Comparison of ENCODE assay signal across 11 cellular contexts in genomic region chr4:118032691-118033090, GRCh38. TPM values are rescaled to one million over a fixed set of nuclear protein-coding genes. Genes with fewer than 3 reads are reported as not detected.
DNase-seq lines count a peak whose midpoint lies in the region; ATAC-seq and TF ChIP-seq lines count a peak whose summit lies in the region.
"Had no signal": no experiment of that assay in that cellular context is flagged by ENCODE, and none has a peak within 500 bp of the region (broad histone marks: within the 10 kb centered on the region; RNA-seq: fewer than 3 reads in every experiment).

No MANE protein-coding gene starts in this region.

- ATAC-seq in RWPE2 (ENCODE audit: low read depth) (peak; percentile 34; the same call in 2 of the 3 replicates), HG03571 (IDR thresholded peaks at IDR 0.05; ENCODE audit: unreplicated experiment) (no peak)

- H3K36me3 Mint-ChIP-seq in MCF 10A (ENCODE audit: insufficient read depth, unreplicated experiment), result no peaks in the 10 kb centered on the region
- H3K36me3 Mint-ChIP-seq: CD4-positive, alpha-beta memory T cell; IgD-negative memory B cell had no signal

- H3K27me3 ChIP-seq in breast epithelium, result peaks cover 0 to 13% of the 10 kb centered on the region in 2 donors
- H3K27me3 ChIP-seq in RWPE2 (ENCODE audit: insufficient read depth, poor library complexity, severe bottlenecking), result peaks cover 50% of the 10 kb centered on the region
- H3K27me3 ChIP-seq in hepatocyte, result peaks cover 28% of the 10 kb centered on the region
- H3K27me3 ChIP-seq in suprapubic skin, result peaks cover 31% of the 10 kb centered on the region

- no peak for TF ChIP-seq CTCF in MCF 10A (IDR thresholded peaks at IDR 0.05; ENCODE audit: unreplicated experiment)
- TF ChIP-seq CTCF in breast epithelium (IDR thresholded peaks at IDR 0.05), result no peak
- no peak for TF ChIP-seq CTCF in RWPE2 (IDR thresholded peaks at IDR 0.05; ENCODE audit: poor library complexity, severe bottlenecking)
- no peak for TF ChIP-seq CTCF in hepatocyte (IDR thresholded peaks at IDR 0.05; ENCODE audit: poor library complexity)
- no peak for TF ChIP-seq CTCF in suprapubic skin (IDR thresholded peaks at IDR 0.05)

- no peaks in the 10 kb centered on the region for H3K27me3 Mint-ChIP-seq in MCF 10A (ENCODE audit: insufficient read depth, unreplicated experiment)

- H3K4me3 ChIP-seq in breast epithelium, result no peak overlapping the region
- H3K4me3 ChIP-seq in RWPE2 (ENCODE audit: severe bottlenecking), result no peak overlapping the region
- H3K4me3 ChIP-seq in hepatocyte, result no peak overlapping the region
- H3K4me3 ChIP-seq in suprapubic skin, result peak overlapping the region; percentile 48

- H3K4me1 ChIP-seq in breast epithelium (no peaks in the 10 kb centered on the region), RWPE2 (ENCODE audit: insufficient read depth, poor library complexity, severe bottlenecking) (no peaks in the 10 kb centered on the region), hepatocyte (ENCODE audit: insufficient read depth) (peaks cover 3% of the 10 kb centered on the region), suprapubic skin (peaks cover 13% of the 10 kb centered on the region)

- TF ChIP-seq POLR2A in breast epithelium (IDR thresholded peaks at IDR 0.05) (no peak), suprapubic skin (IDR thresholded peaks at IDR 0.05) (no peak)

- CTCF ChIA-PET in MCF 10A (lab: Yijun Ruan, JAX), result interaction anchor here (0.6 to 3.4 kb wide), 11 partner anchors 15 to 1674 kb away, joined by 3 to 25 read pairs (median 6); no protein-coding TSS in a partner anchor

- H3K27ac ChIP-seq in breast epithelium, result no peak overlapping the region
- H3K27ac ChIP-seq in RWPE2 (ENCODE audit: poor library complexity, severe bottlenecking), result no peak overlapping the region
- H3K27ac ChIP-seq in hepatocyte, result no peak overlapping the region
- H3K27ac ChIP-seq in suprapubic skin, result no peak overlapping the region

- WGBS in hepatocyte (ENCODE audit: low lambda C conversion rate, missing lambda C conversion rate), result 41% methylated on average over 2 of the region's 2 CpGs
- WGBS in suprapubic skin, result 81% methylated on average over 2 of the region's 2 CpGs

- H3K4me2 ChIP-seq in hepatocyte, result peak overlapping the region; percentile 85

- BruUV-seq in MCF 10A (replicated peaks; lab: Mats Ljungman, UMichigan), result no TSS peak

- H2AFZ ChIP-seq in hepatocyte, result peak overlapping the region; percentile 66

- no peaks in the 10 kb centered on the region for H4K20me1 ChIP-seq in hepatocyte (ENCODE audit: insufficient read depth, poor library complexity, severe bottlenecking)

- peak overlapping the region; percentile 64 for H3K4me3 Mint-ChIP-seq in MCF 10A (ENCODE audit: unreplicated experiment)
- H3K4me3 Mint-ChIP-seq: IgD-negative memory B cell had no signal

- no peaks in the 10 kb centered on the region for H3K79me2 ChIP-seq in hepatocyte

- H3K9me3 ChIP-seq in breast epithelium (no peaks in the 10 kb centered on the region), RWPE2 (ENCODE audit: severe bottlenecking) (no peaks in the 10 kb centered on the region), hepatocyte (ENCODE audit: low read depth) (no peaks in the 10 kb centered on the region), suprapubic skin (no peaks in the 10 kb centered on the region)

- intact Hi-C loops in MCF 10A (cut with micrococcal nuclease) (loop anchor here (5.0 kb wide), 3 partner anchors 190 to 1850 kb away; no protein-coding TSS in a partner anchor), breast epithelium (cut with DNase I; ENCODE audit: low total_unique reads) (no loop called here)

- no peak for TF ChIP-seq EP300 in suprapubic skin (IDR thresholded peaks at IDR 0.05)

- H3K27ac Mint-ChIP-seq in MCF 10A (ENCODE audit: low read depth, unreplicated experiment), result no peak overlapping the region
- H3K27ac Mint-ChIP-seq: CD4-positive, alpha-beta memory T cell; IgD-negative memory B cell had no signal

- no peaks in the 10 kb centered on the region for H3K4me1 Mint-ChIP-seq in MCF 10A (ENCODE audit: insufficient read depth, unreplicated experiment)

- no peaks in the 10 kb centered on the region for H3K9me3 Mint-ChIP-seq in MCF 10A (ENCODE audit: unreplicated experiment)

- H3K36me3 ChIP-seq in breast epithelium, result no peaks in the 10 kb centered on the region
- H3K36me3 ChIP-seq in RWPE2 (ENCODE audit: low read depth), result no peaks in the 10 kb centered on the region
- no peaks in the 10 kb centered on the region for H3K36me3 ChIP-seq in hepatocyte (replicated peaks; ENCODE audit: insufficient read depth, low read depth)
- H3K36me3 ChIP-seq in suprapubic skin, result no peaks in the 10 kb centered on the region

- H3K9me2 ChIP-seq in hepatocyte (replicated peaks; ENCODE audit: insufficient read depth), result no peaks in the 10 kb centered on the region

- POLR2A ChIA-PET in MCF 10A (lab: Yijun Ruan, JAX), result interaction anchor here (0.7 kb wide), 1 partner anchor 548 kb away, joined by 3 read pairs; no protein-coding TSS in a partner anchor

- peak; percentile 42 for DNase-seq in MCF 10A (ENCODE audit: unreplicated experiment)
- DNase-seq in breast epithelium (ENCODE audit: low spot score in 2 of 2), result no peak
- no peak for DNase-seq in RWPE2 (ENCODE audit: low spot score)
- peak; percentile 16 for DNase-seq in hepatocyte (ENCODE audit: low spot score)
- DNase-seq in suprapubic skin (ENCODE audit: low spot score in 2 of 2), result no peak
- DNase-seq in putamen (ENCODE audit: low spot score), result no peak
- DNase-seq in NCI-H526 (lab: John Stamatoyannopoulos, UW), result no peak
- DNase-seq: CD4-positive, alpha-beta memory T cell; T-helper 9 cell had no signal

RNA-seq across cellular contexts. Expression of gene NDST3, which starts 1.6 kb away (rescaled TPM):
- total RNA-seq in MCF 10A (2022) (not detected in 2 replicates), breast epithelium (under 1 TPM in 1 of 3 donors, not detected in 2; 0.29 TPM), hepatocyte (1.3 and 1.7 TPM in 2 replicates), suprapubic skin (not detected)
- polyA plus RNA-seq in hepatocyte, result 0.83 and 1.6 TPM in 2 replicates
- total RNA-seq: CD4-positive, alpha-beta memory T cell had no signal
- polyA plus RNA-seq: CD4-positive, alpha-beta memory T cell; IgD-negative memory B cell had no signal

Comparison
In these comparisons a context has a peak if more than half of its experiments do, and no peak if none do; other contexts are left out.
1. DNase-seq: peak in MCF 10A (single experiment) and hepatocyte (single experiment); none in breast epithelium (0 of 2), RWPE2 (single experiment), suprapubic skin (0 of 2), putamen (single experiment) and NCI-H526 (0 of 2).